In the genomic region with DNA sequence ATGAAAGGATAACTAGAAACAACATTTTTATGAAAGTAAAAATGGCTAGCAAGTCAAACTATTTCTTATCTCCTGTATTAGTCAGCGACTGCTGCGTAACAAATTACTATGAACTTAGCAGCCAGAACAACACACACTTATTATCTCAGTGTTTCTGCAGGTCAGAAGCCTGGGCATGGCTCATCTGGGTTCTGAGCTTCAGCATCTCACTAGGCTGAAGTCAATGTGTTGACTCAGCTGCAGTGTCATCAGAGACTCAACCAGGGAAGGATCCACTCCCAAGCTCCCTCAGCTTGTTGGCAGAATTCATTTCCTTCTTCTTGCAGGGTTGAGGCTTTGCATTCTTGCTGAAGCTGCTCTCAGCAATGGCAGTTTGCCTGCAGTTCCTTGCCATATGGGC, we compare ENCODE assay signal across 23 cellular contexts. TPM values are rescaled to one million over a fixed set of nuclear protein-coding genes. Genes with fewer than 3 reads are reported as not detected.
DNase-seq lines count a peak whose midpoint lies in the region; ATAC-seq and TF ChIP-seq lines count a peak whose summit lies in the region.
"Had no signal": no experiment of that assay in that cellular context is flagged by ENCODE, and none has a peak within 500 bp of the region (broad histone marks: within the 10 kb centered on the region; RNA-seq: fewer than 3 reads in every experiment).

No MANE protein-coding gene starts in this region.

- no peak overlapping the region for H3K4me3 ChIP-seq in cardiac fibroblast (replicated peaks in 1 of 2; ENCODE audit: low read depth in 2 of 2, low read length in 2 of 2)
- no peak overlapping the region for H3K4me3 ChIP-seq in left lung
- H3K4me3 ChIP-seq in Caco-2 (ENCODE audit: low read depth, low read length): no peak overlapping the region
- H3K4me3 ChIP-seq: psoas muscle had no signal

- DNase-seq in AG08396 (ENCODE audit: low spot score) (peak; percentile 20), HFFc6 (peak; percentile 45), cardiac fibroblast (ENCODE audit: low read depth in 2 of 2) (peak; percentile 63 to 92), left lung (no peak), SIG-M5 treated with dmso at 0.1 percent for 504 hours (lab: John Stamatoyannopoulos, UW; ENCODE audit: unreplicated experiment) (no peak), Caco-2 (no peak)
- DNase-seq in activated effector memory CD4-positive, alpha-beta T cell treated with anti-CD3 and anti-CD28 coated beads, Interleukin-2, amount 50 U/mL, for 16 hours: no peak
- DNase-seq: activated CD4-positive, alpha-beta T cell treated with anti-CD3 and anti-CD28 coated beads, Interleukin-2, amount 10 ng/mL, durations not matched to agents 7 days and 5 days; activated naive CD8-positive, alpha-beta T cell treated with anti-CD3 and anti-CD28 coated beads, Interleukin-2, amount 50 U/mL, for 24 hours; AML-193; effector memory CD4-positive, alpha-beta T cell; foreskin melanocyte; midbrain; NCI-H1048; NCI-H2107; NCI-H526; nephron progenitor cell; psoas muscle; stimulated activated CD8-positive, alpha-beta memory T cell treated with anti-CD3 and anti-CD28 coated beads, Interleukin-4, amount 100 ng/mL, for 48 hours had no signal

- H3K9me3 Mint-ChIP-seq in HFFc6 (peaks cover 14% of the 10 kb centered on the region), Caco-2 (ENCODE audit: unreplicated experiment) (no peaks in the 10 kb centered on the region)
- H3K9me3 Mint-ChIP-seq: activated naive CD8-positive, alpha-beta T cell treated with anti-CD3 and anti-CD28 coated beads, Interleukin-2, amount 50 U/mL, for 24 hours had no signal

- POLR2A ChIA-PET in Caco-2 (lab: Charles Lee): no interaction called here

- peak; percentile 58 for ATAC-seq in left lung
- no peak for ATAC-seq in HG03432 (IDR thresholded peaks at IDR 0.05; ENCODE audit: unreplicated experiment)
- ATAC-seq: activated naive CD8-positive, alpha-beta T cell treated with anti-CD3 and anti-CD28 coated beads, Interleukin-2, amount 50 U/mL, for 24 hours; psoas muscle had no signal

- H3K36me3 ChIP-seq in left lung (no peaks in the 10 kb centered on the region), Caco-2 (ENCODE audit: control insufficient read depth, insufficient read depth, low read length) (no peaks in the 10 kb centered on the region)

- H3K27me3 ChIP-seq in left lung (no peaks in the 10 kb centered on the region), Caco-2 (replicated peaks; ENCODE audit: control insufficient read depth, insufficient read depth, low read length) (peaks cover 2% of the 10 kb centered on the region; the same call in 1 of the 2 replicates)

- CTCF ChIA-PET in Caco-2 (lab: Charles Lee): no interaction called here

- H3K4me3 Mint-ChIP-seq in HFFc6 (no peak overlapping the region), Caco-2 (ENCODE audit: unreplicated experiment) (no peak overlapping the region)
- H3K4me3 Mint-ChIP-seq: activated CD4-positive, alpha-beta T cell treated with anti-CD3 and anti-CD28 coated beads, Interleukin-2, amount 10 ng/mL, durations not matched to agents 7 days and 5 days; activated naive CD8-positive, alpha-beta T cell treated with anti-CD3 and anti-CD28 coated beads, Interleukin-2, amount 50 U/mL, for 24 hours; nephron progenitor cell had no signal

- H3K27ac ChIP-seq in left lung: no peak overlapping the region
- H3K27ac ChIP-seq: psoas muscle had no signal

- BruUV-seq in Caco-2 (replicated peaks; lab: Mats Ljungman, UMichigan): no TSS peak

- no peaks in the 10 kb centered on the region for H3K4me1 ChIP-seq in left lung
- no peaks in the 10 kb centered on the region for H3K4me1 ChIP-seq in Caco-2
- H3K4me1 ChIP-seq: psoas muscle had no signal

- no peak overlapping the region for H3K27ac Mint-ChIP-seq in HFFc6
- no peak overlapping the region for H3K27ac Mint-ChIP-seq in Caco-2 (ENCODE audit: unreplicated experiment)
- H3K27ac Mint-ChIP-seq: activated CD4-positive, alpha-beta T cell treated with anti-CD3 and anti-CD28 coated beads, Interleukin-2, amount 10 ng/mL, durations not matched to agents 7 days and 5 days; activated naive CD8-positive, alpha-beta T cell treated with anti-CD3 and anti-CD28 coated beads, Interleukin-2, amount 50 U/mL, for 24 hours; activated T-helper 2 cell treated with anti-CD3 and anti-CD28 coated beads, Interferon-gamma antibody, Interleukin-2, Interleukin-4, amounts not matched to agents 10 μg/mL and 5 μg/mL and 100 μg/mL, durations not matched to agents 14 hours and 24 hours and 36 hours had no signal

- intact Hi-C loops in left lung (cut with DNase I) (no loop called here), Caco-2 (cut with micrococcal nuclease; ENCODE audit: unreplicated experiment) (no loop called here)

- no peak for TF ChIP-seq CTCF in HFFc6 (IDR thresholded peaks at IDR 0.05)
- no peak for TF ChIP-seq CTCF in cardiac fibroblast (IDR thresholded peaks at IDR 0.05; ENCODE audit: low read depth, low read length)
- no peak for TF ChIP-seq CTCF in left lung (IDR thresholded peaks at IDR 0.05)
- no peak for TF ChIP-seq CTCF in Caco-2 (IDR thresholded peaks at IDR 0.05; ENCODE audit: insufficient read depth in 1 of 2, low read depth in 1 of 2, low read length in 1 of 2, severe bottlenecking in 1 of 2, unreplicated experiment in 1 of 2)

- H3K4me1 Mint-ChIP-seq in HFFc6 (ENCODE audit: low read depth) (peaks cover 43% of the 10 kb centered on the region), Caco-2 (ENCODE audit: low read depth, unreplicated experiment) (no peaks in the 10 kb centered on the region)
- H3K4me1 Mint-ChIP-seq: nephron progenitor cell had no signal

- H3K27me3 Mint-ChIP-seq in HFFc6 (ENCODE audit: insufficient read depth) (peaks cover 7% of the 10 kb centered on the region; the same call in 1 of the 2 replicates), Caco-2 (ENCODE audit: insufficient read depth, unreplicated experiment) (peaks cover 14% of the 10 kb centered on the region)

- H3K36me3 Mint-ChIP-seq in HFFc6 (ENCODE audit: low read depth) (no peaks in the 10 kb centered on the region), Caco-2 (ENCODE audit: insufficient read depth, unreplicated experiment) (no peaks in the 10 kb centered on the region)

- peaks cover 0 to 3% of the 10 kb centered on the region in 2 donors for H3K9me3 ChIP-seq in left lung
- 0 out of 2 replicates have a peak, but pooled peaks cover 4% of the 10 kb centered on the region for H3K9me3 ChIP-seq in Caco-2
- H3K9me3 ChIP-seq: psoas muscle had no signal

RNA-seq across cellular contexts. Expression of gene IGF2R, which starts 33.2 kb away (rescaled TPM):
- total RNA-seq in HFFc6 (2021; fragmentation: NEBNext Ultra II Directional; extraction: Animal tissue kit (Norgen Biotek cat#: 25700)): 100 to 1,000 TPM in 2 of 6 experiments, 10 to 100 TPM in 4; 77.3 to 119 (median 88.1) TPM
- total RNA-seq in left lung (100 to 1,000 TPM; 141 to 153 TPM), Caco-2 (2022) (91.1 and 92.2 TPM in 2 replicates)

RNA-seq across cellular contexts. Expression of gene MAS1, which starts 44.8 kb away (rescaled TPM):
- total RNA-seq in HFFc6 (2021; fragmentation: NEBNext Ultra II Directional; extraction: Animal tissue kit (Norgen Biotek cat#: 25700)): not detected
- under 1 TPM in 1 of 2 donors, not detected in 1; 0.03 TPM for total RNA-seq in left lung
- not detected in 2 replicates for total RNA-seq in Caco-2 (2022)
- total RNA-seq: activated CD4-positive, alpha-beta T cell treated with anti-CD3 and anti-CD28 coated beads, Interleukin-2, amount 10 ng/mL, durations not matched to agents 7 days and 5 days; activated T-helper 2 cell treated with anti-CD3 and anti-CD28 coated beads, Interferon-gamma antibody, Interleukin-2, Interleukin-4, amounts not matched to agents 10 μg/mL and 5 μg/mL and 100 μg/mL, durations not matched to agents 14 hours and 24 hours and 36 hours; Daoy; psoas muscle; subcutaneous adipose tissue had no signal

Comparison
In these comparisons a context has a peak if more than half of its experiments do, and no peak if none do; other contexts are left out.
1. DNase-seq: peak in AG08396 (single experiment), HFFc6 (single experiment) and cardiac fibroblast (2 of 2); none in left lung (0 of 2), activated effector memory CD4-positive, alpha-beta T cell treated with anti-CD3 and anti-CD28 coated beads, Interleukin-2, amount 50 U/mL, for 16 hours (single experiment), SIG-M5 treated with dmso at 0.1 percent for 504 hours (single experiment) and Caco-2 (0 of 2).